Comparison of ENCODE assay signal across 11 cellular contexts in the genomic region with DNA sequence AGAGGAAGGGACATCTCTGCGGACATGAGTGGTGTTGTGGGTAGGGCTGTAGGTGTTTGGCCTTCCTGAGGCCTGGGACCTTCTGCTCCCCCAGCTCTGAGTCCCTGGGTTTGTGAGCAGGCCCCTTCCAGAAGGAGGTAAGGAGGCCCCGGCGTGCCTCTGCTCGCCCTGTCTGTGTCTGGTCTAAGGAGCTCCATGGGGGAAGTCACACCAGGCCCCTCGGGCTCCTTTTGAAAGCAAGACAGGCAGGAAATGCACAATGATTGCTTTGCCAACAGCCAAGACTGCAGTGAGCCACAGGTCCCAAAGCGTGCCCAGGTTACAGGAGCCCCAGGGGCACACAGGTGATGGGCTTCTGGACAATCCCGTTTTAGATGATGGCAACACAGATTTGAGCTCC.
DNase-seq lines count a peak whose midpoint lies in the region; ATAC-seq and TF ChIP-seq lines count a peak whose summit lies in the region.
"Had no signal": no experiment of that assay in that cellular context is flagged by ENCODE, and none has a peak within 500 bp of the region (broad histone marks: within the 10 kb centered on the region; RNA-seq: fewer than 3 reads in every experiment).

No MANE protein-coding gene starts in this region.

- no peak overlapping the region for H3K4me3 ChIP-seq in CD4-positive, alpha-beta memory T cell (ENCODE audit: low read length in 2 of 2)
- no peak overlapping the region for H3K4me3 ChIP-seq in right atrium auricular region
- H3K4me3 ChIP-seq in spleen, result peak overlapping the region in 1 of 8 donors; percentile 1
- H3K4me3 ChIP-seq in neural progenitor cell, result no peak overlapping the region
- no peak overlapping the region for H3K4me3 ChIP-seq in HAP-1

- H3K9ac ChIP-seq in neural progenitor cell, result no peak overlapping the region

- peak overlapping the region; percentile 74 to 95 (median 90) for H3K27ac Mint-ChIP-seq in CD4-positive, alpha-beta memory T cell
- peak overlapping the region; percentile 23 for H3K27ac Mint-ChIP-seq in activated CD4-positive, alpha-beta memory T cell treated with anti-CD3 and anti-CD28 coated beads, Interleukin-2, amount 10 ng/mL, durations not matched to agents 7 days and 5 days
- no peak overlapping the region for H3K27ac Mint-ChIP-seq in neural progenitor cell

- in situ Hi-C loops in HAP-1 (cut with MboI; ENCODE audit: low sequenced_read_pairs), result no loop called here

- POLR2A ChIA-PET in CD4-positive, alpha-beta memory T cell (lab: Charles Lee; ENCODE audit: partially characterized antibody), result interaction anchor here (1.0 to 15.2 kb wide), 15 partner anchors 9 to 90 kb away, joined by 3 to 439 read pairs (median 4); partner anchors contain the start of gene FAM53B
- POLR2A ChIA-PET in activated CD4-positive, alpha-beta memory T cell treated with anti-CD3 and anti-CD28 coated beads, Interleukin-2, amount 10 ng/mL, durations not matched to agents 7 days and 5 days (lab: Charles Lee), result interaction anchor here (1.8 kb wide), 1 partner anchor 34 kb away, joined by 8 read pairs; no protein-coding TSS in a partner anchor

- H3K4me1 Mint-ChIP-seq in CD4-positive, alpha-beta memory T cell, result peaks cover 75 to 98% (median 91%) of the 10 kb centered on the region in 4 donors
- peaks cover 88% of the 10 kb centered on the region for H3K4me1 Mint-ChIP-seq in activated CD4-positive, alpha-beta memory T cell treated with anti-CD3 and anti-CD28 coated beads, Interleukin-2, amount 10 ng/mL, durations not matched to agents 7 days and 5 days
- peaks cover 8% of the 10 kb centered on the region for H3K4me1 Mint-ChIP-seq in neural progenitor cell

- no peaks in the 10 kb centered on the region for H3K27me3 Mint-ChIP-seq in CD4-positive, alpha-beta memory T cell
- H3K27me3 Mint-ChIP-seq in activated CD4-positive, alpha-beta memory T cell treated with anti-CD3 and anti-CD28 coated beads, Interleukin-2, amount 10 ng/mL, durations not matched to agents 7 days and 5 days, result no peaks in the 10 kb centered on the region
- peaks cover 2% of the 10 kb centered on the region for H3K27me3 Mint-ChIP-seq in neural progenitor cell (ENCODE audit: insufficient read depth, low read depth)
- H3K27me3 Mint-ChIP-seq: activated naive CD8-positive, alpha-beta T cell treated with anti-CD3 and anti-CD28 coated beads, Interleukin-2, amount 50 U/mL, for 24 hours had no signal

- H3K4me3 Mint-ChIP-seq in CD4-positive, alpha-beta memory T cell, result peak overlapping the region in 7 of 8 donors; percentile 29 to 78 (median 62)
- H3K4me3 Mint-ChIP-seq in activated CD4-positive, alpha-beta memory T cell treated with anti-CD3 and anti-CD28 coated beads, Interleukin-2, amount 10 ng/mL, durations not matched to agents 7 days and 5 days, result no peak overlapping the region
- no peak overlapping the region for H3K4me3 Mint-ChIP-seq in neural progenitor cell
- H3K4me3 Mint-ChIP-seq: activated naive CD8-positive, alpha-beta T cell treated with anti-CD3 and anti-CD28 coated beads, Interleukin-2, amount 50 U/mL, for 24 hours had no signal

- H3K27ac ChIP-seq in CD4-positive, alpha-beta memory T cell (ENCODE audit: low read depth, low read length), result peak overlapping the region; percentile 43
- H3K27ac ChIP-seq in right atrium auricular region (peak overlapping the region; percentile 21 to 47), spleen (peak overlapping the region; percentile 38 to 97 (median 76)), neural progenitor cell (no peak overlapping the region)

- H3K9me3 ChIP-seq in CD4-positive, alpha-beta memory T cell (ENCODE audit: control insufficient read depth in 1 of 2, low read length in 2 of 2), result no peaks in the 10 kb centered on the region
- H3K9me3 ChIP-seq in right atrium auricular region (no peaks in the 10 kb centered on the region), spleen (no peaks in the 10 kb centered on the region), neural progenitor cell (ENCODE audit: low read depth) (no peaks in the 10 kb centered on the region), HAP-1 (no peaks in the 10 kb centered on the region)

- 48 to 78% (median 54%) methylated on average over 5 to 7 of the region's 7 CpGs for WGBS in spleen, 5 donors

- no peak overlapping the region for H3K4me2 ChIP-seq in neural progenitor cell

- no peak for ATAC-seq in omental fat pad (ENCODE audit: low FRiP score)
- ATAC-seq: activated naive CD8-positive, alpha-beta T cell treated with anti-CD3 and anti-CD28 coated beads, Interleukin-2, amount 50 U/mL, for 24 hours had no signal

- peaks cover 59% of the 10 kb centered on the region for H4K20me1 ChIP-seq in neural progenitor cell (ENCODE audit: low read depth)

- H2AFZ ChIP-seq in neural progenitor cell (replicated peaks), result no peak overlapping the region

- no peak for TF ChIP-seq CTCF in right atrium auricular region (IDR thresholded peaks at IDR 0.05)
- TF ChIP-seq CTCF in spleen (IDR thresholded peaks at IDR 0.05 in 8 of 11, conservative IDR thresholded peaks at IDR 0.05 in 3 of 11), result no peak
- no peak for TF ChIP-seq CTCF in neural progenitor cell (IDR thresholded peaks at IDR 0.05)
- TF ChIP-seq CTCF in omental fat pad (IDR thresholded peaks at IDR 0.05), result no peak

- peak in 1 of 5 donors; percentile 33 for DNase-seq in CD4-positive, alpha-beta memory T cell
- DNase-seq in activated CD4-positive, alpha-beta memory T cell treated with anti-CD3 and anti-CD28 coated beads, Interleukin-2, amount 10 ng/mL, durations not matched to agents 7 days and 5 days, result no peak
- DNase-seq in right atrium auricular region (ENCODE audit: low spot score) (no peak), spleen (peak; percentile 82), neural progenitor cell (ENCODE audit: low spot score) (no peak), omental fat pad (ENCODE audit: low spot score) (no peak), A172 (ENCODE audit: low spot score) (no peak), HAP-1 (ENCODE audit: low spot score in 2 of 2) (no peak)
- DNase-seq: activated naive CD8-positive, alpha-beta T cell treated with anti-CD3 and anti-CD28 coated beads, Interleukin-2, amount 50 U/mL, for 24 hours; NCI-H1092; NCI-H446 treated with DMSO at 0.1 percent for 48 hours had no signal

- H3K4me1 ChIP-seq in CD4-positive, alpha-beta memory T cell (ENCODE audit: insufficient read depth, low read length), result peaks cover 98% of the 10 kb centered on the region
- H3K4me1 ChIP-seq in right atrium auricular region (peaks cover 0 to 66% of the 10 kb centered on the region in 2 donors), spleen (peaks cover 60 to 100% (median 96%) of the 10 kb centered on the region in 6 donors), neural progenitor cell (peaks cover 11% of the 10 kb centered on the region), HAP-1 (no peaks in the 10 kb centered on the region)

- peaks cover 7% of the 10 kb centered on the region for H3K36me3 ChIP-seq in CD4-positive, alpha-beta memory T cell (ENCODE audit: insufficient read depth, low read length)
- no peaks in the 10 kb centered on the region for H3K36me3 ChIP-seq in right atrium auricular region
- peaks cover 0 to 45% (median 0%) of the 10 kb centered on the region in 6 donors for H3K36me3 ChIP-seq in spleen
- H3K36me3 ChIP-seq in neural progenitor cell, result no peaks in the 10 kb centered on the region
- H3K36me3 ChIP-seq in HAP-1 (replicated peaks), result no peaks in the 10 kb centered on the region

- no peak for TF ChIP-seq POLR2A in spleen (IDR thresholded peaks at IDR 0.05)

- CTCF ChIA-PET in CD4-positive, alpha-beta memory T cell (lab: Charles Lee; ENCODE audit: partially characterized antibody), result interaction anchor here (1.1 to 10.6 kb wide), 8 partner anchors 39 to 91 kb away, joined by 4 to 200 read pairs (median 4); no protein-coding TSS in a partner anchor
- CTCF ChIA-PET in activated CD4-positive, alpha-beta memory T cell treated with anti-CD3 and anti-CD28 coated beads, Interleukin-2, amount 10 ng/mL, durations not matched to agents 7 days and 5 days (lab: Charles Lee), result interaction anchor here (1.8 kb wide), 1 partner anchor 64 kb away, joined by 4 read pairs; no protein-coding TSS in a partner anchor

- intact Hi-C loops in CD4-positive, alpha-beta memory T cell (cut with micrococcal nuclease), result no loop called here
- intact Hi-C loops in spleen (cut with DNase I; ENCODE audit: low total_unique reads), result no loop called here

- peaks cover 4% of the 10 kb centered on the region for H3K79me2 ChIP-seq in neural progenitor cell (ENCODE audit: low read depth)

- H3K27me3 ChIP-seq in CD4-positive, alpha-beta memory T cell (ENCODE audit: insufficient read depth, low read length), result no peaks in the 10 kb centered on the region
- H3K27me3 ChIP-seq in right atrium auricular region (no peaks in the 10 kb centered on the region), spleen (replicated peaks in 1 of 7) (no peaks in the 10 kb centered on the region), neural progenitor cell (no peaks in the 10 kb centered on the region), HAP-1 (ENCODE audit: low read depth) (no peaks in the 10 kb centered on the region)

- H3K9me3 Mint-ChIP-seq in CD4-positive, alpha-beta memory T cell, result no peaks in the 10 kb centered on the region
- no peaks in the 10 kb centered on the region for H3K9me3 Mint-ChIP-seq in activated CD4-positive, alpha-beta memory T cell treated with anti-CD3 and anti-CD28 coated beads, Interleukin-2, amount 10 ng/mL, durations not matched to agents 7 days and 5 days
- no peaks in the 10 kb centered on the region for H3K9me3 Mint-ChIP-seq in neural progenitor cell
- H3K9me3 Mint-ChIP-seq: activated naive CD8-positive, alpha-beta T cell treated with anti-CD3 and anti-CD28 coated beads, Interleukin-2, amount 50 U/mL, for 24 hours had no signal

- H3F3A ChIP-seq in neural progenitor cell (ENCODE audit: low read depth), result peaks cover 4% of the 10 kb centered on the region

- peaks cover 5 to 23% of the 10 kb centered on the region in 2 donors for H3K36me3 Mint-ChIP-seq in CD4-positive, alpha-beta memory T cell
- H3K36me3 Mint-ChIP-seq in activated CD4-positive, alpha-beta memory T cell treated with anti-CD3 and anti-CD28 coated beads, Interleukin-2, amount 10 ng/mL, durations not matched to agents 7 days and 5 days (ENCODE audit: low read depth), result peaks cover 40% of the 10 kb centered on the region
- H3K36me3 Mint-ChIP-seq in neural progenitor cell, result peaks cover 4% of the 10 kb centered on the region

Comparison
In these comparisons a context has a peak if more than half of its experiments do, and no peak if none do; other contexts are left out.
1. H3K4me3 Mint-ChIP-seq: peak in CD4-positive, alpha-beta memory T cell (7 of 8); none in activated CD4-positive, alpha-beta memory T cell treated with anti-CD3 and anti-CD28 coated beads, Interleukin-2, amount 10 ng/mL, durations not matched to agents 7 days and 5 days (single experiment) and neural progenitor cell (single experiment).